ENCODE assay signal across 22 cellular contexts in the genomic region with DNA sequence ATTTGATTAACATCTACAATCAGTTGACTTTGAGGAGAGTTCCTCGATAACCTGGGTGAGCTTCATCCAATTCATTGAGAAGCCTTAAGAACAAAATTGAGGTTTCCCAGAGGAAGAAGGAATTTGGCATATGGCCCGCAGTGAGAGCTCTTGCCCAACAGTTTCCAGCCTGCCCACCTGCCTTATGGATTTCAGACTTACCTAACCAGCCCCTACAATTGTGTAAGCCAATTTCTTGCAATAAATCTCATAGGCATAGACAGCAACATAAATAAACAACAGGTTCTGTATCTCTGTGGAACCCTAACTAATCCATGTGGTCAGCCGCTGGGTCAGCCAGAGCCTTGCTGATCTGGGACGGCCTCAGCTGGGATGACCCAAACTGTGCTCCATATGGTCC.
DNase-seq lines count a peak whose midpoint lies in the region; ATAC-seq and TF ChIP-seq lines count a peak whose summit lies in the region.
"Had no signal": no experiment of that assay in that cellular context is flagged by ENCODE, and none has a peak within 500 bp of the region (broad histone marks: within the 10 kb centered on the region; RNA-seq: fewer than 3 reads in every experiment).

No MANE protein-coding gene starts in this region.

- ATAC-seq in HG03097 (IDR thresholded peaks at IDR 0.05; ENCODE audit: low FRiP score, unreplicated experiment): no peak
- ATAC-seq in HG03469 (IDR thresholded peaks at IDR 0.05; ENCODE audit: unreplicated experiment): no peak
- ATAC-seq: A549; CD8-positive, alpha-beta T cell had no signal

- H3K27me3 ChIP-seq in dorsolateral prefrontal cortex: no peaks in the 10 kb centered on the region
- H3K27me3 ChIP-seq in mesenchymal stem cell (ENCODE audit: control insufficient read depth in 1 of 2, insufficient read depth in 1 of 2, low read length in 2 of 2): no peaks in the 10 kb centered on the region
- no peaks in the 10 kb centered on the region for H3K27me3 ChIP-seq in osteoblast (ENCODE audit: insufficient read depth, low read length)
- H3K27me3 ChIP-seq: BLaER1, MG63 had no signal

- DNase-seq in AG10803 (ENCODE audit: low read depth) (peak; percentile 8), amniotic epithelial cell (ENCODE audit: low read depth) (peak; percentile 51), dorsolateral prefrontal cortex (no peak), mesenchymal stem cell (peak; percentile 47), NCI-H2029 treated with DMSO at 0.1 percent for 48 hours (lab: John Stamatoyannopoulos, UW) (no peak), osteoblast (ENCODE audit: insufficient read length, low spot score, missing footprints) (no peak)
- DNase-seq: Calu3; CD8-positive, alpha-beta T cell; MG63; NCI-H1048; NCI-H1436 treated with DMSO at 0.1 percent for 48 hours; NCI-H2029; NCI-H2171; NCI-H446; NCI-H526 treated with DMSO at 0.1 percent for 48 hours; OCI-M1; Right ventricle myocardium superior had no signal

- H3K9ac ChIP-seq in mesenchymal stem cell (ENCODE audit: low read length): no peak overlapping the region
- H3K9ac ChIP-seq: BLaER1 had no signal

- no peak overlapping the region for H4K91ac ChIP-seq in mesenchymal stem cell (ENCODE audit: low read length)

- peak overlapping the region in 1 of 2 experiments; percentile 11 for H3K18ac ChIP-seq in mesenchymal stem cell (ENCODE audit: low read depth in 1 of 2, low read length in 2 of 2)

- no peaks in the 10 kb centered on the region for H3K79me2 ChIP-seq in osteoblast (ENCODE audit: insufficient read depth, low read length)

- no peaks in the 10 kb centered on the region for H3K9me3 ChIP-seq in mesenchymal stem cell (ENCODE audit: control insufficient read depth, low read length)
- no peaks in the 10 kb centered on the region for H3K9me3 ChIP-seq in osteoblast (ENCODE audit: low read depth, low read length)
- H3K9me3 ChIP-seq: A549, BLaER1, MG63 had no signal

- H3K4me3 ChIP-seq in AG10803 (ENCODE audit: low read length) (no peak overlapping the region), dorsolateral prefrontal cortex (no peak overlapping the region), mesenchymal stem cell (ENCODE audit: insufficient read depth in 1 of 2, low read depth in 1 of 2, low read length in 2 of 2) (no peak overlapping the region), osteoblast (ENCODE audit: insufficient read depth, low read length) (no peak overlapping the region)
- H3K4me3 ChIP-seq: A549, BLaER1, MG63 had no signal

- H3K27ac ChIP-seq in dorsolateral prefrontal cortex (peak overlapping the region in 57 of 59 donors; percentile 62 to 97 (median 92)), mesenchymal stem cell (ENCODE audit: low read length, poor library complexity, severe bottlenecking) (no peak overlapping the region), osteoblast (ENCODE audit: low read depth, low read length) (no peak overlapping the region)
- H3K27ac ChIP-seq: A549, BLaER1, HL-60 had no signal

- H2AFZ ChIP-seq in mesenchymal stem cell (ENCODE audit: low read depth, low read length): no peak overlapping the region
- no peak overlapping the region for H2AFZ ChIP-seq in osteoblast (ENCODE audit: low read length)

- no peaks in the 10 kb centered on the region for H3K36me3 ChIP-seq in mesenchymal stem cell (ENCODE audit: control insufficient read depth in 1 of 2, insufficient read depth in 2 of 2, low read depth in 1 of 2, low read length in 2 of 2)
- H3K36me3 ChIP-seq in osteoblast (ENCODE audit: insufficient read depth, low read length): no peaks in the 10 kb centered on the region
- H3K36me3 ChIP-seq: BLaER1, MG63 had no signal

- no peak overlapping the region for H2BK15ac ChIP-seq in mesenchymal stem cell (ENCODE audit: low read depth, poor library complexity, severe bottlenecking)

- no peak overlapping the region for H2BK5ac ChIP-seq in mesenchymal stem cell (ENCODE audit: low read depth, low read length, poor library complexity, severe bottlenecking)

- H3K4me2 ChIP-seq in mesenchymal stem cell (ENCODE audit: low read length, poor library complexity, severe bottlenecking) (no peak overlapping the region), osteoblast (ENCODE audit: insufficient read depth, low read length) (no peak overlapping the region)
- H3K4me2 ChIP-seq: A549, BLaER1 had no signal

- no peak overlapping the region for H2AK5ac ChIP-seq in mesenchymal stem cell (ENCODE audit: low read length, severe bottlenecking)

- H4K20me1 ChIP-seq in osteoblast (ENCODE audit: insufficient read depth, low read length): no peaks in the 10 kb centered on the region
- H4K20me1 ChIP-seq: BLaER1 had no signal

- 89% methylated on average over 4 of the region's 4 CpGs for WGBS in mesenchymal stem cell

- H3K4me1 ChIP-seq in mesenchymal stem cell (ENCODE audit: control insufficient read depth, insufficient read depth, low read depth, low read length) (peaks cover 5% of the 10 kb centered on the region), osteoblast (ENCODE audit: insufficient read depth, low read length) (peaks cover 17% of the 10 kb centered on the region)
- H3K4me1 ChIP-seq: BLaER1 had no signal

- H3K23ac ChIP-seq in mesenchymal stem cell (ENCODE audit: low read length in 2 of 2): no peak overlapping the region

- peak overlapping the region; percentile 24 for H2BK120ac ChIP-seq in mesenchymal stem cell (ENCODE audit: low read depth, low read length)

- no peak overlapping the region for H3K14ac ChIP-seq in mesenchymal stem cell (ENCODE audit: low read length in 2 of 2)

- H2BK12ac ChIP-seq in mesenchymal stem cell (ENCODE audit: low read length in 2 of 2): no peak overlapping the region

- H3K79me1 ChIP-seq in mesenchymal stem cell (replicated peaks; ENCODE audit: low read length, poor library complexity, severe bottlenecking): peaks cover 5% of the 10 kb centered on the region

- no peak overlapping the region for H3K4ac ChIP-seq in mesenchymal stem cell (ENCODE audit: low read depth in 1 of 2, low read length in 2 of 2)

- intact Hi-C loops in dorsolateral prefrontal cortex (cut with DNase I): loop anchor here in 1 of 2 donors (5.0 kb wide), 1 partner anchor 33 kb away; no protein-coding TSS in a partner anchor

- TF ChIP-seq CTCF in AG10803 (conservative IDR thresholded peaks at IDR 0.05; ENCODE audit: low read length) (no peak), dorsolateral prefrontal cortex (IDR thresholded peaks at IDR 0.05 in 54 of 56, conservative IDR thresholded peaks at IDR 0.05 in 2 of 56; ENCODE audit: low read depth in 1 of 56, partially characterized antibody in 56 of 56) (no peak), osteoblast (IDR thresholded peaks at IDR 0.05; ENCODE audit: extremely low read depth, low read depth, low read length) (no peak)

- H4K8ac ChIP-seq in mesenchymal stem cell (ENCODE audit: low read length): peak overlapping the region; percentile 27

Comparison
In these comparisons a context has a peak if more than half of its experiments do, and no peak if none do; other contexts are left out.
1. DNase-seq: peak in AG10803 (single experiment), amniotic epithelial cell (single experiment) and mesenchymal stem cell (single experiment); none in dorsolateral prefrontal cortex (0 of 10), NCI-H2029 treated with DMSO at 0.1 percent for 48 hours (single experiment) and osteoblast (single experiment).
2. H3K27ac ChIP-seq: peak in dorsolateral prefrontal cortex (57 of 59); none in mesenchymal stem cell (single experiment) and osteoblast (single experiment).